In genomic region chr4:99649778-99650177, GRCh38 we compare ENCODE assay signal across 21 cellular contexts. TPM values are rescaled to one million over a fixed set of nuclear protein-coding genes. Genes with fewer than 3 reads are reported as not detected.
DNase-seq lines count a peak whose midpoint lies in the region; ATAC-seq and TF ChIP-seq lines count a peak whose summit lies in the region.
"Had no signal": no experiment of that assay in that cellular context is flagged by ENCODE, and none has a peak within 500 bp of the region (broad histone marks: within the 10 kb centered on the region; RNA-seq: fewer than 3 reads in every experiment).

No MANE protein-coding gene starts in this region.

- no peaks in the 10 kb centered on the region for H3K36me3 Mint-ChIP-seq in natural killer cell treated with Interleukin-12 subunit alpha and Interleukin-12 subunit beta and Interleukin-15 and Interleukin-18, amount 100 ng/mL, for 72 hours
- H3K36me3 Mint-ChIP-seq: CD8-positive, alpha-beta T cell had no signal

- no peaks in the 10 kb centered on the region for H3F3A ChIP-seq in OCI-LY1 (ENCODE audit: insufficient read depth, low read length)

- H3K4me3 Mint-ChIP-seq in natural killer cell treated with Interleukin-12 subunit alpha and Interleukin-12 subunit beta and Interleukin-15 and Interleukin-18, amount 100 ng/mL, for 72 hours, result no peak overlapping the region
- H3K4me3 Mint-ChIP-seq: CD8-positive, alpha-beta T cell; H9 had no signal

- no peaks in the 10 kb centered on the region for H3K36me3 ChIP-seq in BLaER1 treated with 17β-estradiol and CSF1 and Interleukin-3, amounts not matched to agents 10 nM and 100 nM
- H3K36me3 ChIP-seq in OCI-LY1 (ENCODE audit: insufficient read depth, low read length) (no peaks in the 10 kb centered on the region), gastrocnemius medialis (no peaks in the 10 kb centered on the region), ascending aorta (no peaks in the 10 kb centered on the region)

- H3K79me2 ChIP-seq in OCI-LY1 (ENCODE audit: insufficient read depth, low read length), result no peaks in the 10 kb centered on the region

- no peaks in the 10 kb centered on the region for H3K9me3 Mint-ChIP-seq in natural killer cell treated with Interleukin-12 subunit alpha and Interleukin-12 subunit beta and Interleukin-15 and Interleukin-18, amount 100 ng/mL, for 72 hours
- H3K9me3 Mint-ChIP-seq: CD8-positive, alpha-beta T cell; H9 had no signal

- H3K4me3 ChIP-seq in BLaER1 treated with 17β-estradiol and CSF1 and Interleukin-3, amounts not matched to agents 10 nM and 100 nM, result no peak overlapping the region
- no peak overlapping the region for H3K4me3 ChIP-seq in OCI-LY1 (ENCODE audit: low read depth, low read length, poor library complexity, severe bottlenecking)
- H3K4me3 ChIP-seq in gastrocnemius medialis, result peak overlapping the region; percentile 62 to 75 (median 62)
- H3K4me3 ChIP-seq in ascending aorta, result no peak overlapping the region
- H3K4me3 ChIP-seq: A549 had no signal

- H3K4me1 Mint-ChIP-seq in natural killer cell treated with Interleukin-12 subunit alpha and Interleukin-12 subunit beta and Interleukin-15 and Interleukin-18, amount 100 ng/mL, for 72 hours (ENCODE audit: low read depth in 2 of 2), result no peaks in the 10 kb centered on the region

- H3K9me2 ChIP-seq in OCI-LY1 (ENCODE audit: low read depth, low read length), result no peaks in the 10 kb centered on the region

- peak overlapping the region in 8 of 11 experiments; percentile 17 to 79 (median 64); a peak in 12 of 22 replicates for H3K4me2 ChIP-seq in BLaER1 treated with 17β-estradiol and CSF1 and Interleukin-3, amounts not matched to agents 10 nM and 100 nM
- 0 out of 2 replicates have a peak overlapping the region, but pooled peaks have one; percentile 16 for H3K4me2 ChIP-seq in OCI-LY1 (ENCODE audit: low read length)
- H3K4me2 ChIP-seq: A549 had no signal

- peaks cover 5 to 60% (median 36%) of the 10 kb centered on the region in 10 experiments; a peak in 17 of 20 replicates for H3K4me1 ChIP-seq in BLaER1 treated with 17β-estradiol and CSF1 and Interleukin-3, amounts not matched to agents 10 nM and 100 nM
- peaks cover 16% of the 10 kb centered on the region for H3K4me1 ChIP-seq in OCI-LY1 (ENCODE audit: insufficient read depth, low read length, severe bottlenecking)
- H3K4me1 ChIP-seq in gastrocnemius medialis, result peaks cover 48 to 54% of the 10 kb centered on the region in 2 donors
- H3K4me1 ChIP-seq in ascending aorta, result peaks cover 0 to 1% of the 10 kb centered on the region in 2 donors
- H3K4me1 ChIP-seq: A549 had no signal

- peak; percentile 3 to 28 for ATAC-seq in natural killer cell treated with Interleukin-12 subunit alpha and Interleukin-12 subunit beta and Interleukin-15 and Interleukin-18, amount 100 ng/mL, for 72 hours
- no peak for ATAC-seq in gastrocnemius medialis
- no peak for ATAC-seq in HG03196 (IDR thresholded peaks at IDR 0.05; ENCODE audit: unreplicated experiment)
- ATAC-seq: A549; CD8-positive, alpha-beta T cell had no signal

- no peak overlapping the region for H2AFZ ChIP-seq in OCI-LY1 (ENCODE audit: low read length)

- no peaks in the 10 kb centered on the region for H4K20me1 ChIP-seq in BLaER1 treated with 17β-estradiol and CSF1 and Interleukin-3, amounts not matched to agents 10 nM and 100 nM
- no peaks in the 10 kb centered on the region for H4K20me1 ChIP-seq in OCI-LY1 (ENCODE audit: insufficient read depth, low read length)

- peaks cover 0 to 36% (median 15%) of the 10 kb centered on the region in 11 experiments; a peak in 15 of 22 replicates for H3K9me3 ChIP-seq in BLaER1 treated with 17β-estradiol and CSF1 and Interleukin-3, amounts not matched to agents 10 nM and 100 nM (replicated peaks in 1 of 11)
- H3K9me3 ChIP-seq in OCI-LY1 (ENCODE audit: low read length) (no peaks in the 10 kb centered on the region), gastrocnemius medialis (no peaks in the 10 kb centered on the region), ascending aorta (no peaks in the 10 kb centered on the region)
- H3K9me3 ChIP-seq: A549 had no signal

- no peak for TF ChIP-seq POLR2A in gastrocnemius medialis (IDR thresholded peaks at IDR 0.05)

- H3K27me3 Mint-ChIP-seq in natural killer cell treated with Interleukin-12 subunit alpha and Interleukin-12 subunit beta and Interleukin-15 and Interleukin-18, amount 100 ng/mL, for 72 hours, result peaks cover 0 to 2% of the 10 kb centered on the region in 2 donors

- peak overlapping the region in 2 of 11 experiments; percentile 51 to 69; a peak in 2 of 22 replicates for H3K27ac ChIP-seq in BLaER1 treated with 17β-estradiol and CSF1 and Interleukin-3, amounts not matched to agents 10 nM and 100 nM
- H3K27ac ChIP-seq in OCI-LY1 (ENCODE audit: low read depth, low read length, poor library complexity, severe bottlenecking), result peak overlapping the region; percentile 36
- peak overlapping the region; percentile 94 to 99 (median 98) for H3K27ac ChIP-seq in gastrocnemius medialis
- H3K27ac ChIP-seq in ascending aorta, result no peak overlapping the region
- H3K27ac ChIP-seq: A549 had no signal

- in situ Hi-C loops in gastrocnemius medialis (cut with MboI; ENCODE audit: low sequenced_read_pairs in 4 of 4), result loop anchor here in 2 of 4 donors (10.0 kb wide), 2 partner anchors 85 to 155 kb away; partner anchors contain the start of gene TRMT10A (in 2 of the 2)

- no peak for DNase-seq in natural killer cell treated with Interleukin-12 subunit alpha and Interleukin-12 subunit beta and Interleukin-15 and Interleukin-18, amount 100 ng/mL, for 72 hours (ENCODE audit: low spot score)
- DNase-seq in gastrocnemius medialis, result no peak
- DNase-seq in stimulated activated CD4-positive, alpha-beta T cell treated with anti-CD3 and anti-CD28 coated beads, Interleukin-4, amount 100 ng/mL, for 24 hours, result no peak
- DNase-seq in NCI-H774 (lab: John Stamatoyannopoulos, UW), result no peak
- no peak for DNase-seq in ascending aorta (ENCODE audit: low spot score in 2 of 2)
- DNase-seq: Calu3; CD8-positive, alpha-beta T cell; H9; KBM-7; NCI-H1105 treated with DMSO at 0.1 percent for 48 hours; NCI-H1694 treated with DMSO at 0.1 percent for 48 hours; NCI-H2107; NCI-H510A; NCI-H748 treated with DMSO at 0.1 percent for 48 hours; RPMI8226; SIG-M5 had no signal

- H3K27ac Mint-ChIP-seq in natural killer cell treated with Interleukin-12 subunit alpha and Interleukin-12 subunit beta and Interleukin-15 and Interleukin-18, amount 100 ng/mL, for 72 hours, result no peak overlapping the region
- H3K27ac Mint-ChIP-seq: CD8-positive, alpha-beta T cell had no signal

- TF ChIP-seq CTCF in OCI-LY1 (IDR thresholded peaks at IDR 0.05; ENCODE audit: low read length) (no peak), gastrocnemius medialis (IDR thresholded peaks at IDR 0.05 in 4 of 5, conservative IDR thresholded peaks at IDR 0.05 in 1 of 5) (no peak), ascending aorta (IDR thresholded peaks at IDR 0.05) (no peak)

- intact Hi-C loops in gastrocnemius medialis (cut with DNase I; ENCODE audit: low total_unique reads), result loop anchor here (5.0 to 10.0 kb wide), 6 partner anchors 87 to 715 kb away; partner anchors contain the start of genes ADH1B, H2AZ1 and TRMT10A
- intact Hi-C loops in ascending aorta (cut with DNase I), result no loop called here

- no peak overlapping the region for H3K9ac ChIP-seq in BLaER1 treated with 17β-estradiol and CSF1 and Interleukin-3, amounts not matched to agents 10 nM and 100 nM
- no peak overlapping the region for H3K9ac ChIP-seq in OCI-LY1 (ENCODE audit: low read length)

- H3K27me3 ChIP-seq in BLaER1 treated with 17β-estradiol and CSF1 and Interleukin-3, amounts not matched to agents 10 nM and 100 nM, result no peaks in the 10 kb centered on the region
- H3K27me3 ChIP-seq in OCI-LY1 (ENCODE audit: insufficient read depth, low read length) (no peaks in the 10 kb centered on the region), gastrocnemius medialis (no peaks in the 10 kb centered on the region), ascending aorta (no peaks in the 10 kb centered on the region)

RNA-seq across cellular contexts. Expression of gene C4orf54, which starts 7.8 kb away (rescaled TPM):
- not detected for total RNA-seq in natural killer cell treated with Interleukin-12 subunit alpha and Interleukin-12 subunit beta and Interleukin-15 and Interleukin-18, amount 100 ng/mL, for 72 hours
- total RNA-seq in gastrocnemius medialis (10 to 100 TPM; 30.6 to 68.3 (median 43.6) TPM), ascending aorta (not detected)
- total RNA-seq: Calu3; CD8-positive, alpha-beta T cell; H9; HepG2 had no signal

Comparison
In these comparisons a context has a peak if more than half of its experiments do, and no peak if none do; other contexts are left out.
1. H3K27ac ChIP-seq: peak in OCI-LY1 (single experiment) and gastrocnemius medialis (4 of 4); none in ascending aorta (0 of 2).
2. H3K4me3 ChIP-seq: peak in gastrocnemius medialis (4 of 4); none in BLaER1 treated with 17β-estradiol and CSF1 and Interleukin-3, amounts not matched to agents 10 nM and 100 nM (0 of 10), OCI-LY1 (single experiment) and ascending aorta (0 of 2).
3. ATAC-seq: peak in natural killer cell treated with Interleukin-12 subunit alpha and Interleukin-12 subunit beta and Interleukin-15 and Interleukin-18, amount 100 ng/mL, for 72 hours (2 of 2); none in gastrocnemius medialis (0 of 2) and HG03196 (single experiment).
4. RNA of gene C4orf54, which starts 7.8 kb away (total RNA-seq): 30.6 to 68.3 TPM in gastrocnemius medialis; not detected in natural killer cell treated with Interleukin-12 subunit alpha and Interleukin-12 subunit beta and Interleukin-15 and Interleukin-18, amount 100 ng/mL, for 72 hours and not detected in ascending aorta (single experiment); every median in the first group is over 10 times any median in the second.